In genomic region chr20:1225263-1225728, GRCh38 we compare ENCODE assay signal across 8 cellular contexts. TPM values are rescaled to one million over a fixed set of nuclear protein-coding genes. Genes with fewer than 3 reads are reported as not detected.
A peak's percentile ranks its signal among the peaks of the same experiment; 100 is the strongest.
DNase-seq lines count a peak whose midpoint lies in the region; ATAC-seq and TF ChIP-seq lines count a peak whose summit lies in the region.

No MANE protein-coding gene starts in this region.

- H3K4me3 ChIP-seq in esophagus (ENCODE audit: low read depth in 1 of 2, low read length in 2 of 2) = peak overlapping the region; percentile 27 to 40
- H3K4me3 ChIP-seq in psoas muscle = peak overlapping the region; percentile 58

- H3K27me3 ChIP-seq in esophagus (ENCODE audit: control insufficient read depth in 1 of 2, insufficient read depth in 2 of 2, low read length in 2 of 2) (no peaks in the 10 kb centered on the region), psoas muscle (ENCODE audit: insufficient read depth in 3 of 3, low read length in 2 of 3) (peaks cover 0 to 41% (median 0%) of the 10 kb centered on the region in 3 donors)

- no peak for TF ChIP-seq CTCF in psoas muscle (IDR thresholded peaks at IDR 0.05)
- TF ChIP-seq CTCF in GM13976 (IDR thresholded peaks at IDR 0.05; ENCODE audit: borderline replicate concordance, control extremely low read depth, extremely low read depth, insufficient read depth, missing control alignments) = no peak

- WGBS in esophagus, 2 donors = 4 to 5% methylated on average over 13 to 26 of the region's 26 CpGs
- WGBS in psoas muscle, 3 donors = 1 to 3% (median 3%) methylated on average over 13 to 26 of the region's 26 CpGs

- H3K9me3 ChIP-seq in esophagus (ENCODE audit: control insufficient read depth in 2 of 2, insufficient read depth in 1 of 2, low read depth in 1 of 2, low read length in 1 of 2) (no peaks in the 10 kb centered on the region), psoas muscle (no peaks in the 10 kb centered on the region)

- in situ Hi-C loops in GM13976 (cut with MboI; ENCODE audit: low sequenced_read_pairs, unreplicated experiment) = no loop called here

- peaks cover 3 to 4% of the 10 kb centered on the region in 2 donors for H3K4me1 ChIP-seq in esophagus (ENCODE audit: control insufficient read depth in 2 of 2, insufficient read depth in 2 of 2, low read length in 1 of 2)
- peaks cover 6% of the 10 kb centered on the region for H3K4me1 ChIP-seq in psoas muscle

- ATAC-seq in GM19397 (IDR thresholded peaks at IDR 0.05; ENCODE audit: unreplicated experiment) (peak; percentile 32), psoas muscle (peak; percentile 51 to 68 (median 54)), GM18520 (IDR thresholded peaks at IDR 0.05; ENCODE audit: unreplicated experiment) (no peak)

- DNase-seq in OCI-M1 (lab: John Stamatoyannopoulos, UW) (peak; percentile 84), psoas muscle (no peak), GM13976 (ENCODE audit: low spot score) (no peak), ecto neural progenitor cell (ENCODE audit: low spot score) (no peak), GM19240 (ENCODE audit: insufficient read length, low spot score) (no peak)

- H3K36me3 ChIP-seq in esophagus (ENCODE audit: control insufficient read depth in 2 of 2, insufficient read depth in 2 of 2, low read length in 1 of 2) (no peaks in the 10 kb centered on the region), psoas muscle (ENCODE audit: insufficient read depth in 1 of 2, low read depth in 1 of 2) (no peaks in the 10 kb centered on the region)

- peak overlapping the region in 1 of 2 donors; percentile 15 for H3K27ac ChIP-seq in esophagus (ENCODE audit: low read depth in 2 of 2, low read length in 1 of 2)
- H3K27ac ChIP-seq in psoas muscle = no peak overlapping the region

- intact Hi-C loops in psoas muscle (cut with DNase I) = no loop called here

RNA-seq across cellular contexts. Expression of gene RAD21L1, which starts 0.5 kb away (rescaled TPM):
- polyA plus RNA-seq in esophagus (not detected), psoas muscle (not detected)
- total RNA-seq in psoas muscle = not detected

RNA-seq across cellular contexts. Expression of gene C20orf202, which starts 22.0 kb away (rescaled TPM):
- polyA plus RNA-seq in esophagus (under 1 TPM; 0.27 to 0.33 TPM), psoas muscle (under 1 TPM; 0.05 to 0.10 (median 0.09) TPM)
- total RNA-seq in psoas muscle = under 1 TPM in 3 of 4 donors, not detected in 1; 0.15 to 0.32 (median 0.24) TPM

RNA-seq across cellular contexts. Expression of gene TMEM74B, which starts 40.5 kb away (rescaled TPM):
- polyA plus RNA-seq in esophagus = 1 to 10 TPM; 1.4 to 3.9 TPM
- total RNA-seq in psoas muscle = 1 to 10 TPM in 1 of 4 donors, under 1 TPM in 3; 0.22 to 2.1 (median 0.57) TPM
- polyA plus RNA-seq in psoas muscle = 1 to 10 TPM in 1 of 3 donors, under 1 TPM in 2; 0.53 to 1.1 (median 0.67) TPM

RNA-seq across cellular contexts. Expression of gene SNPH, which starts 40.8 kb away (rescaled TPM):
- polyA plus RNA-seq in esophagus (1 to 10 TPM in 1 of 2 donors, under 1 TPM in 1; 0.92 to 1.1 TPM), psoas muscle (1 to 10 TPM; 1.0 to 4.8 (median 2.2) TPM)
- 1 to 10 TPM; 2.7 to 9.3 (median 5.2) TPM for total RNA-seq in psoas muscle
